ENCODE assay signal across 1 cellular context in the genomic region with DNA sequence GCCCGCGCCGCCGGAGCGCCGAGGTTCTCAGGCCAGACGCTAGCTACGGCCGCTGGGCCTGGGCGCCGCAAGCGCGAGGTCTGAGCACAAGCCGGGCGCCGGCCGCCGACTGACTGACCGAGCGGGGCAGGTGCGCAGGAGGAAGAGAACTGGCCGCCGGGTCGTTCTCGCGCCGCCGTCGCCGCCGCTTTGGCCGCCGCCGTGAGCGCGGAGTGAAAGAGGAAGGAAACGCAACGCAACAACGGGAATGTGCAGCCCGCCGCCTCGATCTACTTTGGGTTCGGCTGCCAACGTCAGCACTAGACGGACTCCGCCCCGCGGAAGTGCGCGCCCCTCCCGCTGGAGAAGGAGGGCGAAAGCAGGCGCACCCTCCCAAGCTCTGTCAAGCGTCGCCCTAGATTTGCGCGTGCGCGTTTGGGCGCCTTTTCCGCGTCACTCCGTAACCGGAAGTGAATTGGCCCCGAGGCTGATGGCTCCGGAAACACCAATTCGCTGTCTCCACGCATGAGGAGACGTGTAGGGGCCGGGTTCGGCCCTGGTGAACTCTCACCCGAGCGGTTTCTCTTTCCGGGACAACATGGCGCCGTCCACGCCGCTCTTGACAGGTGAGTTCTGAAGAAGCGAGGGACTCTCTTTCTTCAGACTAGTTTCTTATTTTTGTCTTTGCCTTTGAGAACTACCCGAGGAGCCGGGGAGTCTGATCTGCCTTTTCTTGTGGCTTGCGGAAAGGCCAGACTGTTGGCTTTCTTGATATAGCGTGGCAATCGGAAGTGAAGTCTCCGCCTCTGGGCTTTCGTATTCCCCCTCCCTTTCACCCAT.
TF ChIP-seq lines count a peak whose summit lies in the region.

Gene EIF2A (plus strand): TSS at position 562 of the 819 bp plus-strand sequence. CDS start 16 bp downstream, at position 578.
Gene SERP1 (minus strand): TSS at position 271 of the 819 bp plus-strand sequence. CDS start 361 bp downstream, outside the sequence.

TF ChIP-seq in H1, 55 proteins besides CTCF, POLR2A, EP300 and RAD21 (continues in another document):
- TF ChIP-seq YY1 (IDR thresholded peaks at IDR 0.05; ENCODE audit: low read depth, low read length) (peak; percentile 94), RBBP5 (IDR thresholded peaks at IDR 0.05; ENCODE audit: borderline replicate concordance, low read depth, low read length) (peak; percentile 96), FOSL1 (IDR thresholded peaks at IDR 0.05; ENCODE audit: insufficient read depth, low read depth, low read length) (no peak), CHD1 (IDR thresholded peaks at IDR 0.05; ENCODE audit: low read depth, low read length) (no peak), NRF1 (IDR thresholded peaks at IDR 0.05; ENCODE audit: low read depth, low read length) (peak; percentile 12; the same call in 1 of the 2 replicates), SIN3A (conservative IDR thresholded peaks at IDR 0.05 in 1 of 2, IDR thresholded peaks at IDR 0.05 in 1 of 2; ENCODE audit: low read depth in 1 of 2, low read length in 2 of 2) (peak; percentile 47 to 94; a peak in 2 of 4 replicates), SIX5 (IDR thresholded peaks at IDR 0.05; ENCODE audit: low read depth, low read length) (peak; percentile 58), KDM1A (IDR thresholded peaks at IDR 0.05; ENCODE audit: borderline replicate concordance, low read length) (no peak), KDM4A (IDR thresholded peaks at IDR 0.05; ENCODE audit: low read depth, low read length, severe bottlenecking) (peak; percentile 95), CTBP2 (IDR thresholded peaks at IDR 0.05; ENCODE audit: borderline replicate concordance, insufficient read depth, insufficient read length, low read length) (no peak), POU5F1 (IDR thresholded peaks at IDR 0.05; ENCODE audit: low read depth, low read length) (no peak), TAF7 (optimal IDR thresholded peaks at IDR 0.05; ENCODE audit: borderline replicate concordance, low read depth, low read length) (peak; percentile 84), CHD2 (IDR thresholded peaks at IDR 0.05; ENCODE audit: low read length) (peak; percentile 43; the same call in 1 of the 2 replicates), JUN (IDR thresholded peaks at IDR 0.05; ENCODE audit: low read depth, low read length) (no peak), EGR1 (IDR thresholded peaks at IDR 0.05; ENCODE audit: borderline replicate concordance, low read depth, low read length) (no peak), SUZ12 (IDR thresholded peaks at IDR 0.05; ENCODE audit: low read length) (no peak), SIRT6 (IDR thresholded peaks at IDR 0.05; ENCODE audit: low read length) (no peak), EZH2 (IDR thresholded peaks at IDR 0.05; ENCODE audit: low read depth, low read length, severe bottlenecking) (no peak), TBP (IDR thresholded peaks at IDR 0.05; ENCODE audit: low read depth, low read length) (peak; percentile 75), RXRA (IDR thresholded peaks at IDR 0.05; ENCODE audit: insufficient read depth, low read depth, low read length) (no peak), SRF (IDR thresholded peaks at IDR 0.05; ENCODE audit: low read depth, low read length) (peak; percentile 80), JUND (IDR thresholded peaks at IDR 0.05; ENCODE audit: low read length) (no peak), HDAC6 (IDR thresholded peaks at IDR 0.05; ENCODE audit: low read depth, low read length) (no peak), CREB1 (IDR thresholded peaks at IDR 0.05) (peak; percentile 100), TCF12 (IDR thresholded peaks at IDR 0.05; ENCODE audit: low read depth, low read length) (0 out of 2 replicates have a peak, but pooled peaks have one; percentile 14), KDM5A (IDR thresholded peaks at IDR 0.05; ENCODE audit: low read length) (peak; percentile 76), ASH2L (IDR thresholded peaks at IDR 0.05; ENCODE audit: low read length) (peak; percentile 96), E2F6 (IDR thresholded peaks at IDR 0.05) (no peak), NANOG (IDR thresholded peaks at IDR 0.05; ENCODE audit: insufficient read depth, low read depth, low read length, poor library complexity, severe bottlenecking) (no peak), SAP30 (IDR thresholded peaks at IDR 0.05; ENCODE audit: insufficient read depth, insufficient replicate concordance, low read length) (peak; percentile 81), MAFK (IDR thresholded peaks at IDR 0.05; ENCODE audit: low read depth, low read length) (no peak), BACH1 (IDR thresholded peaks at IDR 0.05; ENCODE audit: low read length) (peak; percentile 58; the same call in 1 of the 2 replicates), ZNF274 (IDR thresholded peaks at IDR 0.05; ENCODE audit: borderline replicate concordance, extremely low read depth, low read length) (no peak), SP4 (IDR thresholded peaks at IDR 0.05; ENCODE audit: low read length) (0 out of 2 replicates have a peak, but pooled peaks have one; percentile 31), GABPA (IDR thresholded peaks at IDR 0.05; ENCODE audit: borderline replicate concordance, insufficient read depth, low read length) (peak; percentile 91; the same call in 1 of the 2 replicates), TAF1 (IDR thresholded peaks at IDR 0.05; ENCODE audit: low read depth, low read length) (peak; percentile 96), PHF8 (conservative IDR thresholded peaks at IDR 0.05; ENCODE audit: low read depth, low read length) (peak; percentile 87), SP2 (IDR thresholded peaks at IDR 0.05; ENCODE audit: low read length) (no peak), POLR2AphosphoS5 (IDR thresholded peaks at IDR 0.05; ENCODE audit: low read depth, low read length) (peak; percentile 99), GTF2F1 (IDR thresholded peaks at IDR 0.05; ENCODE audit: borderline replicate concordance, low read depth, low read length) (no peak), SP1 (IDR thresholded peaks at IDR 0.05; ENCODE audit: low read depth, low read length) (peak; percentile 72; the same call in 1 of the 2 replicates), HDAC2 (IDR thresholded peaks at IDR 0.05; ENCODE audit: borderline replicate concordance in 1 of 2, low read depth in 2 of 2, low read length in 2 of 2) (peak; percentile 64 to 96; a peak in 2 of 4 replicates), CBX8 (IDR thresholded peaks at IDR 0.05; ENCODE audit: borderline replicate concordance, low read depth, low read length) (no peak), BRCA1 (IDR thresholded peaks at IDR 0.05; ENCODE audit: low read depth, low read length) (0 out of 2 replicates have a peak, but pooled peaks have one; percentile 43), RFX5 (IDR thresholded peaks at IDR 0.05; ENCODE audit: borderline replicate concordance, low read depth, low read length) (no peak), TEAD4 (IDR thresholded peaks at IDR 0.05; ENCODE audit: low read depth, low read length) (peak; percentile 6; the same call in 1 of the 2 replicates), CEBPB (IDR thresholded peaks at IDR 0.05; ENCODE audit: low read depth, low read length) (no peak)
- TF ChIP-seq, protein P1, sequence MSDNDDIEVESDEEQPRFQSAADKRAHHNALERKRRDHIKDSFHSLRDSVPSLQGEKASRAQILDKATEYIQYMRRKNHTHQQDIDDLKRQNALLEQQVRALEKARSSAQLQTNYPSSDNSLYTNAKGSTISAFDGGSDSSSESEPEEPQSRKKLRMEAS (IDR thresholded peaks at IDR 0.05), result no peak; the same call in 1 of the 2 replicates
- TF ChIP-seq, protein P2, sequence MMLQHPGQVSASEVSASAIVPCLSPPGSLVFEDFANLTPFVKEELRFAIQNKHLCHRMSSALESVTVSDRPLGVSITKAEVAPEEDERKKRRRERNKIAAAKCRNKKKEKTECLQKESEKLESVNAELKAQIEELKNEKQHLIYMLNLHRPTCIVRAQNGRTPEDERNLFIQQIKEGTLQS (IDR thresholded peaks at IDR 0.05; ENCODE audit: insufficient read depth, low read depth, low read length), result peak; percentile 91
- TF ChIP-seq, protein P3, sequence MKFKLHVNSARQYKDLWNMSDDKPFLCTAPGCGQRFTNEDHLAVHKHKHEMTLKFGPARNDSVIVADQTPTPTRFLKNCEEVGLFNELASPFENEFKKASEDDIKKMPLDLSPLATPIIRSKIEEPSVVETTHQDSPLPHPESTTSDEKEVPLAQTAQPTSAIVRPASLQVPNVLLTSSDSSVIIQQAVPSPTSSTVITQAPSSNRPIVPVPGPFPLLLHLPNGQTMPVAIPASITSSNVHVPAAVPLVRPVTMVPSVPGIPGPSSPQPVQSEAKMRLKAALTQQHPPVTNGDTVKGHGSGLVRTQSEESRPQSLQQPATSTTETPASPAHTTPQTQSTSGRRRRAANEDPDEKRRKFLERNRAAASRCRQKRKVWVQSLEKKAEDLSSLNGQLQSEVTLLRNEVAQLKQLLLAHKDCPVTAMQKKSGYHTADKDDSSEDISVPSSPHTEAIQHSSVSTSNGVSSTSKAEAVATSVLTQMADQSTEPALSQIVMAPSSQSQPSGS (IDR thresholded peaks at IDR 0.05; ENCODE audit: low read length), result 0 out of 2 replicates have a peak, but pooled peaks have one; percentile 47
- TF ChIP-seq, protein P4, sequence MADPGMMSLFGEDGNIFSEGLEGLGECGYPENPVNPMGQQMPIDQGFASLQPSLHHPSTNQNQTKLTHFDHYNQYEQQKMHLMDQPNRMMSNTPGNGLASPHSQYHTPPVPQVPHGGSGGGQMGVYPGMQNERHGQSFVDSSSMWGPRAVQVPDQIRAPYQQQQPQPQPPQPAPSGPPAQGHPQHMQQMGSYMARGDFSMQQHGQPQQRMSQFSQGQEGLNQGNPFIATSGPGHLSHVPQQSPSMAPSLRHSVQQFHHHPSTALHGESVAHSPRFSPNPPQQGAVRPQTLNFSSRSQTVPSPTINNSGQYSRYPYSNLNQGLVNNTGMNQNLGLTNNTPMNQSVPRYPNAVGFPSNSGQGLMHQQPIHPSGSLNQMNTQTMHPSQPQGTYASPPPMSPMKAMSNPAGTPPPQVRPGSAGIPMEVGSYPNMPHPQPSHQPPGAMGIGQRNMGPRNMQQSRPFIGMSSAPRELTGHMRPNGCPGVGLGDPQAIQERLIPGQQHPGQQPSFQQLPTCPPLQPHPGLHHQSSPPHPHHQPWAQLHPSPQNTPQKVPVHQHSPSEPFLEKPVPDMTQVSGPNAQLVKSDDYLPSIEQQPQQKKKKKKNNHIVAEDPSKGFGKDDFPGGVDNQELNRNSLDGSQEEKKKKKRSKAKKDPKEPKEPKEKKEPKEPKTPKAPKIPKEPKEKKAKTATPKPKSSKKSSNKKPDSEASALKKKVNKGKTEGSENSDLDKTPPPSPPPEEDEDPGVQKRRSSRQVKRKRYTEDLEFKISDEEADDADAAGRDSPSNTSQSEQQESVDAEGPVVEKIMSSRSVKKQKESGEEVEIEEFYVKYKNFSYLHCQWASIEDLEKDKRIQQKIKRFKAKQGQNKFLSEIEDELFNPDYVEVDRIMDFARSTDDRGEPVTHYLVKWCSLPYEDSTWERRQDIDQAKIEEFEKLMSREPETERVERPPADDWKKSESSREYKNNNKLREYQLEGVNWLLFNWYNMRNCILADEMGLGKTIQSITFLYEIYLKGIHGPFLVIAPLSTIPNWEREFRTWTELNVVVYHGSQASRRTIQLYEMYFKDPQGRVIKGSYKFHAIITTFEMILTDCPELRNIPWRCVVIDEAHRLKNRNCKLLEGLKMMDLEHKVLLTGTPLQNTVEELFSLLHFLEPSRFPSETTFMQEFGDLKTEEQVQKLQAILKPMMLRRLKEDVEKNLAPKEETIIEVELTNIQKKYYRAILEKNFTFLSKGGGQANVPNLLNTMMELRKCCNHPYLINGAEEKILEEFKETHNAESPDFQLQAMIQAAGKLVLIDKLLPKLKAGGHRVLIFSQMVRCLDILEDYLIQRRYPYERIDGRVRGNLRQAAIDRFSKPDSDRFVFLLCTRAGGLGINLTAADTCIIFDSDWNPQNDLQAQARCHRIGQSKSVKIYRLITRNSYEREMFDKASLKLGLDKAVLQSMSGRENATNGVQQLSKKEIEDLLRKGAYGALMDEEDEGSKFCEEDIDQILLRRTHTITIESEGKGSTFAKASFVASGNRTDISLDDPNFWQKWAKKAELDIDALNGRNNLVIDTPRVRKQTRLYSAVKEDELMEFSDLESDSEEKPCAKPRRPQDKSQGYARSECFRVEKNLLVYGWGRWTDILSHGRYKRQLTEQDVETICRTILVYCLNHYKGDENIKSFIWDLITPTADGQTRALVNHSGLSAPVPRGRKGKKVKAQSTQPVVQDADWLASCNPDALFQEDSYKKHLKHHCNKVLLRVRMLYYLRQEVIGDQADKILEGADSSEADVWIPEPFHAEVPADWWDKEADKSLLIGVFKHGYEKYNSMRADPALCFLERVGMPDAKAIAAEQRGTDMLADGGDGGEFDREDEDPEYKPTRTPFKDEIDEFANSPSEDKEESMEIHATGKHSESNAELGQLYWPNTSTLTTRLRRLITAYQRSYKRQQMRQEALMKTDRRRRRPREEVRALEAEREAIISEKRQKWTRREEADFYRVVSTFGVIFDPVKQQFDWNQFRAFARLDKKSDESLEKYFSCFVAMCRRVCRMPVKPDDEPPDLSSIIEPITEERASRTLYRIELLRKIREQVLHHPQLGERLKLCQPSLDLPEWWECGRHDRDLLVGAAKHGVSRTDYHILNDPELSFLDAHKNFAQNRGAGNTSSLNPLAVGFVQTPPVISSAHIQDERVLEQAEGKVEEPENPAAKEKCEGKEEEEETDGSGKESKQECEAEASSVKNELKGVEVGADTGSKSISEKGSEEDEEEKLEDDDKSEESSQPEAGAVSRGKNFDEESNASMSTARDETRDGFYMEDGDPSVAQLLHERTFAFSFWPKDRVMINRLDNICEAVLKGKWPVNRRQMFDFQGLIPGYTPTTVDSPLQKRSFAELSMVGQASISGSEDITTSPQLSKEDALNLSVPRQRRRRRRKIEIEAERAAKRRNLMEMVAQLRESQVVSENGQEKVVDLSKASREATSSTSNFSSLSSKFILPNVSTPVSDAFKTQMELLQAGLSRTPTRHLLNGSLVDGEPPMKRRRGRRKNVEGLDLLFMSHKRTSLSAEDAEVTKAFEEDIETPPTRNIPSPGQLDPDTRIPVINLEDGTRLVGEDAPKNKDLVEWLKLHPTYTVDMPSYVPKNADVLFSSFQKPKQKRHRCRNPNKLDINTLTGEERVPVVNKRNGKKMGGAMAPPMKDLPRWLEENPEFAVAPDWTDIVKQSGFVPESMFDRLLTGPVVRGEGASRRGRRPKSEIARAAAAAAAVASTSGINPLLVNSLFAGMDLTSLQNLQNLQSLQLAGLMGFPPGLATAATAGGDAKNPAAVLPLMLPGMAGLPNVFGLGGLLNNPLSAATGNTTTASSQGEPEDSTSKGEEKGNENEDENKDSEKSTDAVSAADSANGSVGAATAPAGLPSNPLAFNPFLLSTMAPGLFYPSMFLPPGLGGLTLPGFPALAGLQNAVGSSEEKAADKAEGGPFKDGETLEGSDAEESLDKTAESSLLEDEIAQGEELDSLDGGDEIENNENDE (IDR thresholded peaks at IDR 0.05; ENCODE audit: insufficient replicate concordance, low read length), result no peak
- TF ChIP-seq, protein P5, sequence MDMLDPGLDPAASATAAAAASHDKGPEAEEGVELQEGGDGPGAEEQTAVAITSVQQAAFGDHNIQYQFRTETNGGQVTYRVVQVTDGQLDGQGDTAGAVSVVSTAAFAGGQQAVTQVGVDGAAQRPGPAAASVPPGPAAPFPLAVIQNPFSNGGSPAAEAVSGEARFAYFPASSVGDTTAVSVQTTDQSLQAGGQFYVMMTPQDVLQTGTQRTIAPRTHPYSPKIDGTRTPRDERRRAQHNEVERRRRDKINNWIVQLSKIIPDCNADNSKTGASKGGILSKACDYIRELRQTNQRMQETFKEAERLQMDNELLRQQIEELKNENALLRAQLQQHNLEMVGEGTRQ (IDR thresholded peaks at IDR 0.05; ENCODE audit: low read length), result no peak
